In the genomic region with DNA sequence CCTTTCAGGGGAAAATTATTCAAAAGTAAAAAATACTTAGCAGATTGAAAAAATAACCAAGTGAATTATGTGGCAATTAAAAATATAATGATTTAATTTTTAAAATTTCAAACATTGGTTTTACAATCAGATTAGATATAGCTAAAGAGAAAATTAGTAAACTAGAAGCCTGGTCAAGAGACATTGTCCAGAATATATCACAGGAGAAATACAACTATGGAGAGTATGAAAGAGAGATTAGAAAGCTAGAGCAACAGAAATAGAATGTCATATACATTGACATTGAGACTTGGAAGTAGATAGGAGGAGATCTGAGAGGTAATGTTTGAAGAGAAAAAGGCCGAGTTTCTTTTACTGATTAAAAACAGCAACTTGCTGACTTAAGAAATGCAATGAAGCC, we compare ENCODE assay signal across 32 cellular contexts.
DNase-seq lines count a peak whose midpoint lies in the region; ATAC-seq, FAIRE-seq and TF ChIP-seq lines count a peak whose summit lies in the region.
"Had no signal": no experiment of that assay in that cellular context is flagged by ENCODE, and none has a peak within 500 bp of the region (broad histone marks: within the 10 kb centered on the region; RNA-seq: fewer than 3 reads in every experiment).

No MANE protein-coding gene starts in this region.

- no peaks in the 10 kb centered on the region for H3K79me2 ChIP-seq in SK-N-SH (ENCODE audit: insufficient read depth)

- H4K20me1 ChIP-seq in SK-N-SH (ENCODE audit: insufficient read depth), result no peaks in the 10 kb centered on the region
- H4K20me1 ChIP-seq: BLaER1; BLaER1 treated with 17β-estradiol and CSF1 and Interleukin-3, amounts not matched to agents 10 nM and 100 nM had no signal

- WGBS in SK-N-SH (ENCODE audit: low lambda C conversion rate), result 0% methylated on average over 1 of the region's 1 CpG

- peaks cover 0 to 9% of the 10 kb centered on the region in 2 experiments; a peak in 2 of 4 replicates for H3K4me1 ChIP-seq in SK-N-SH (ENCODE audit: control insufficient read depth in 1 of 2, insufficient read depth in 2 of 2, low read depth in 1 of 2, low read length in 1 of 2)
- H3K4me1 ChIP-seq: A549, Caco-2 had no signal

- no peak overlapping the region for H3K4me2 ChIP-seq in SK-N-SH
- H3K4me2 ChIP-seq: A549; BLaER1; BLaER1 treated with 17β-estradiol and CSF1 and Interleukin-3, amounts not matched to agents 10 nM and 100 nM had no signal

- no peak overlapping the region for H3K4me3 ChIP-seq in SK-N-SH (ENCODE audit: low read depth in 2 of 2, low read length in 1 of 2)
- H3K4me3 ChIP-seq: A549; BLaER1; BLaER1 treated with 17β-estradiol and CSF1 and Interleukin-3, amounts not matched to agents 10 nM and 100 nM had no signal

- ATAC-seq in SK-N-SH treated with all-trans-retinoic acid at 6 μM for 48 hours, result no peak
- ATAC-seq: A549; CD8-positive, alpha-beta T cell had no signal

- no peaks in the 10 kb centered on the region for H3F3A ChIP-seq in SK-N-SH (replicated peaks; ENCODE audit: insufficient read depth)

- POLR2A ChIA-PET in SK-N-SH (lab: Yijun Ruan, JAX), result no interaction called here

- DNase-seq in NCI-H1092 treated with DMSO at 0.1 percent for 48 hours (lab: John Stamatoyannopoulos, UW) (peak; percentile 10), NCI-H1092 (lab: John Stamatoyannopoulos, UW) (no peak), SK-N-SH (no peak), frontal cortex (ENCODE audit: low spot score in 2 of 2) (no peak)
- DNase-seq in activated CD4-positive, alpha-beta T cell treated with anti-CD3 and anti-CD28 coated beads for 1 hour, result no peak
- DNase-seq: 8988T; ACHN; AML-193; BE2C; C1 segment of cervical spinal cord; Caco-2; Calu3; CD4-positive, alpha-beta memory T cell; CD4-positive, alpha-beta T cell; CD4-positive, CD25-positive, alpha-beta regulatory T cell; CD8-positive, alpha-beta memory T cell; CD8-positive, alpha-beta T cell; COR-L47; DMS 273 treated with DMSO at 0.1 percent for 48 hours; DMS153; DMS53; DMS79; DMS79 treated with DMSO at 0.1 percent for 48 hours; DND-41; EL had no signal

- no peaks in the 10 kb centered on the region for H3K27me3 ChIP-seq in SK-N-SH (ENCODE audit: insufficient read depth)
- H3K27me3 ChIP-seq: BE2C; BLaER1; BLaER1 treated with 17β-estradiol and CSF1 and Interleukin-3, amounts not matched to agents 10 nM and 100 nM had no signal

- H3K9me2 ChIP-seq in SK-N-SH, result no peaks in the 10 kb centered on the region

- H3K9me3 ChIP-seq in SK-N-SH, result peaks cover 8% of the 10 kb centered on the region; the same call in 1 of the 2 replicates
- H3K9me3 ChIP-seq: BE2C had no signal

- peak; percentile 59 for FAIRE-seq in frontal cortex (lab: Jason Lieb, UNC)
- FAIRE-seq: A549, D721Med had no signal

- H3K9ac ChIP-seq in SK-N-SH, result no peak overlapping the region
- H3K9ac ChIP-seq: BLaER1; BLaER1 treated with 17β-estradiol and CSF1 and Interleukin-3, amounts not matched to agents 10 nM and 100 nM had no signal

- TF ChIP-seq CTCF in SK-N-SH (IDR thresholded peaks at IDR 0.05), result no peak

- H2AFZ ChIP-seq in SK-N-SH (ENCODE audit: low read depth), result no peak overlapping the region

- no peak for TF ChIP-seq EP300 in SK-N-SH (IDR thresholded peaks at IDR 0.05; ENCODE audit: borderline replicate concordance in 1 of 2, low read depth in 1 of 2, low read length in 1 of 2)

- CTCF ChIA-PET in SK-N-SH (lab: Yijun Ruan, JAX), result no interaction called here

- TF ChIP-seq RAD21 in SK-N-SH (IDR thresholded peaks at IDR 0.05; ENCODE audit: low read length), result no peak

- H3K27ac ChIP-seq in SK-N-SH (ENCODE audit: low read depth in 2 of 2, low read length in 1 of 2), result no peak overlapping the region
- H3K27ac ChIP-seq: 22Rv1; A549; BLaER1; BLaER1 treated with 17β-estradiol and CSF1 and Interleukin-3, amounts not matched to agents 10 nM and 100 nM; C4-2B had no signal

- H3K36me3 ChIP-seq in SK-N-SH (replicated peaks in 1 of 2; ENCODE audit: control insufficient read depth in 1 of 2, insufficient read depth in 2 of 2, low read length in 1 of 2), result no peaks in the 10 kb centered on the region
- H3K36me3 ChIP-seq: BE2C; BLaER1; BLaER1 treated with 17β-estradiol and CSF1 and Interleukin-3, amounts not matched to agents 10 nM and 100 nM had no signal

TF ChIP-seq in SK-N-SH treated with all-trans-retinoic acid at 6 μM for 48 hours, 23 proteins besides CTCF, POLR2A, EP300 and RAD21:
- peak; percentile 99 for TF ChIP-seq ZFP30 (CRISPR knock-in tag; IDR thresholded peaks at IDR 0.05)
- TF ChIP-seq ESRRG (CRISPR knock-in tag; IDR thresholded peaks at IDR 0.05), result no peak

TF ChIP-seq in SK-N-SH, 30 proteins besides CTCF, POLR2A, EP300 and RAD21:
- no peak for TF ChIP-seq TAF1 (IDR thresholded peaks at IDR 0.05; ENCODE audit: borderline replicate concordance, low read depth, low read length)
- no peak for TF ChIP-seq TEAD4 (IDR thresholded peaks at IDR 0.05; ENCODE audit: borderline replicate concordance, insufficient read depth)
- TF ChIP-seq POLR2AphosphoS5 (IDR thresholded peaks at IDR 0.05; ENCODE audit: low read depth, low read length), result no peak
- no peak for TF ChIP-seq NRF1 (IDR thresholded peaks at IDR 0.05; ENCODE audit: low read depth, low read length)
- TF ChIP-seq MXI1 (IDR thresholded peaks at IDR 0.05; ENCODE audit: low read depth, low read length), result no peak
- no peak for TF ChIP-seq EZH2phosphoT487 (IDR thresholded peaks at IDR 0.05; ENCODE audit: borderline replicate concordance, low read depth)
- no peak for TF ChIP-seq USF1 (IDR thresholded peaks at IDR 0.05; ENCODE audit: borderline replicate concordance, low read depth)
- no peak for TF ChIP-seq JUND (IDR thresholded peaks at IDR 0.05)
- no peak for TF ChIP-seq SMC3 (IDR thresholded peaks at IDR 0.05; ENCODE audit: low read depth, low read length)
- TF ChIP-seq, protein P1, sequence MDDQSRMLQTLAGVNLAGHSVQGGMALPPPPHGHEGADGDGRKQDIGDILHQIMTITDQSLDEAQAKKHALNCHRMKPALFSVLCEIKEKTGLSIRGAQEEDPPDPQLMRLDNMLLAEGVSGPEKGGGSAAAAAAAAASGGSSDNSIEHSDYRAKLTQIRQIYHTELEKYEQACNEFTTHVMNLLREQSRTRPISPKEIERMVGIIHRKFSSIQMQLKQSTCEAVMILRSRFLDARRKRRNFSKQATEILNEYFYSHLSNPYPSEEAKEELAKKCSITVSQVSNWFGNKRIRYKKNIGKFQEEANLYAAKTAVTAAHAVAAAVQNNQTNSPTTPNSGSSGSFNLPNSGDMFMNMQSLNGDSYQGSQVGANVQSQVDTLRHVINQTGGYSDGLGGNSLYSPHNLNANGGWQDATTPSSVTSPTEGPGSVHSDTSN (IDR thresholded peaks at IDR 0.05), result no peak
- no peak for TF ChIP-seq RCOR1 (IDR thresholded peaks at IDR 0.05; ENCODE audit: low read length)
- TF ChIP-seq FOXM1 (IDR thresholded peaks at IDR 0.05; ENCODE audit: low read depth), result no peak
- no peak for TF ChIP-seq FOXJ3 (CRISPR knock-in tag; IDR thresholded peaks at IDR 0.05)
- TF ChIP-seq SIN3A (IDR thresholded peaks at IDR 0.05; ENCODE audit: borderline replicate concordance, low read depth, low read length), result no peak
- TF ChIP-seq GATA2 (CRISPR knock-in tag; IDR thresholded peaks at IDR 0.05), result no peak
- TF ChIP-seq, protein P2, sequence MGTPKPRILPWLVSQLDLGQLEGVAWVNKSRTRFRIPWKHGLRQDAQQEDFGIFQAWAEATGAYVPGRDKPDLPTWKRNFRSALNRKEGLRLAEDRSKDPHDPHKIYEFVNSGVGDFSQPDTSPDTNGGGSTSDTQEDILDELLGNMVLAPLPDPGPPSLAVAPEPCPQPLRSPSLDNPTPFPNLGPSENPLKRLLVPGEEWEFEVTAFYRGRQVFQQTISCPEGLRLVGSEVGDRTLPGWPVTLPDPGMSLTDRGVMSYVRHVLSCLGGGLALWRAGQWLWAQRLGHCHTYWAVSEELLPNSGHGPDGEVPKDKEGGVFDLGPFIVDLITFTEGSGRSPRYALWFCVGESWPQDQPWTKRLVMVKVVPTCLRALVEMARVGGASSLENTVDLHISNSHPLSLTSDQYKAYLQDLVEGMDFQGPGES (IDR thresholded peaks at IDR 0.05; ENCODE audit: low read depth, low read length), result no peak
- TF ChIP-seq CHD2 (IDR thresholded peaks at IDR 0.05; ENCODE audit: low read length, partially characterized antibody), result no peak
